ENCODE assay signal across 1 cellular context in the genomic region with DNA sequence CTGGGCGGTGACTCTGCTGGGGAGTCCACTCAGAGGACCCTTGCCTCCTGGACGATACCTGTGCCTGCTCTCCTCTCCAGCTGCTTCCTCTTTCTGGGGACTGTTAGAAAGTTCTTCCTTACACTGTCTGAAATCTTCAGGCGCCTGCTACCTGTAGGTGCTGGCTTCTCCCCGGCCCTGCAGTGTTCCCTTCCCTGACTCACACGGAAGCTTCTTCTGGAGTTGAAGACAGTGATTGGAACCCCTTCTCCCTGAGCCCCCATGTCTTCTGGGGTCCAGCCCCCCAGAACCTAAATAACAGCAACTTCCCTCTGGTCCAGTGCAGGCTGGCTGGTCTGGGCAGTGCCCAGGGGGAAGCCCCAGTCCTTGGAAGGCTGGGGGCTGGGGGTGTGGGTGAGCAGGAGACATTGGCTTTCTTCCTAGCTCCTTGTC.
TF ChIP-seq lines count a peak whose summit lies in the region.

No MANE protein-coding gene starts in this region.

TF ChIP-seq in HepG2, 621 proteins besides CTCF, POLR2A, EP300 and RAD21:
- TF ChIP-seq, protein P1, sequence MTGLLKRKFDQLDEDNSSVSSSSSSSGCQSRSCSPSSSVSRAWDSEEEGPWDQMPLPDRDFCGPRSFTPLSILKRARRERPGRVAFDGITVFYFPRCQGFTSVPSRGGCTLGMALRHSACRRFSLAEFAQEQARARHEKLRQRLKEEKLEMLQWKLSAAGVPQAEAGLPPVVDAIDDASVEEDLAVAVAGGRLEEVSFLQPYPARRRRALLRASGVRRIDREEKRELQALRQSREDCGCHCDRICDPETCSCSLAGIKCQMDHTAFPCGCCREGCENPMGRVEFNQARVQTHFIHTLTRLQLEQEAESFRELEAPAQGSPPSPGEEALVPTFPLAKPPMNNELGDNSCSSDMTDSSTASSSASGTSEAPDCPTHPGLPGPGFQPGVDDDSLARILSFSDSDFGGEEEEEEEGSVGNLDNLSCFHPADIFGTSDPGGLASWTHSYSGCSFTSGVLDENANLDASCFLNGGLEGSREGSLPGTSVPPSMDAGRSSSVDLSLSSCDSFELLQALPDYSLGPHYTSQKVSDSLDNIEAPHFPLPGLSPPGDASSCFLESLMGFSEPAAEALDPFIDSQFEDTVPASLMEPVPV (CRISPR knock-in tag; IDR thresholded peaks at IDR 0.05), result no peak
- TF ChIP-seq, protein P2, sequence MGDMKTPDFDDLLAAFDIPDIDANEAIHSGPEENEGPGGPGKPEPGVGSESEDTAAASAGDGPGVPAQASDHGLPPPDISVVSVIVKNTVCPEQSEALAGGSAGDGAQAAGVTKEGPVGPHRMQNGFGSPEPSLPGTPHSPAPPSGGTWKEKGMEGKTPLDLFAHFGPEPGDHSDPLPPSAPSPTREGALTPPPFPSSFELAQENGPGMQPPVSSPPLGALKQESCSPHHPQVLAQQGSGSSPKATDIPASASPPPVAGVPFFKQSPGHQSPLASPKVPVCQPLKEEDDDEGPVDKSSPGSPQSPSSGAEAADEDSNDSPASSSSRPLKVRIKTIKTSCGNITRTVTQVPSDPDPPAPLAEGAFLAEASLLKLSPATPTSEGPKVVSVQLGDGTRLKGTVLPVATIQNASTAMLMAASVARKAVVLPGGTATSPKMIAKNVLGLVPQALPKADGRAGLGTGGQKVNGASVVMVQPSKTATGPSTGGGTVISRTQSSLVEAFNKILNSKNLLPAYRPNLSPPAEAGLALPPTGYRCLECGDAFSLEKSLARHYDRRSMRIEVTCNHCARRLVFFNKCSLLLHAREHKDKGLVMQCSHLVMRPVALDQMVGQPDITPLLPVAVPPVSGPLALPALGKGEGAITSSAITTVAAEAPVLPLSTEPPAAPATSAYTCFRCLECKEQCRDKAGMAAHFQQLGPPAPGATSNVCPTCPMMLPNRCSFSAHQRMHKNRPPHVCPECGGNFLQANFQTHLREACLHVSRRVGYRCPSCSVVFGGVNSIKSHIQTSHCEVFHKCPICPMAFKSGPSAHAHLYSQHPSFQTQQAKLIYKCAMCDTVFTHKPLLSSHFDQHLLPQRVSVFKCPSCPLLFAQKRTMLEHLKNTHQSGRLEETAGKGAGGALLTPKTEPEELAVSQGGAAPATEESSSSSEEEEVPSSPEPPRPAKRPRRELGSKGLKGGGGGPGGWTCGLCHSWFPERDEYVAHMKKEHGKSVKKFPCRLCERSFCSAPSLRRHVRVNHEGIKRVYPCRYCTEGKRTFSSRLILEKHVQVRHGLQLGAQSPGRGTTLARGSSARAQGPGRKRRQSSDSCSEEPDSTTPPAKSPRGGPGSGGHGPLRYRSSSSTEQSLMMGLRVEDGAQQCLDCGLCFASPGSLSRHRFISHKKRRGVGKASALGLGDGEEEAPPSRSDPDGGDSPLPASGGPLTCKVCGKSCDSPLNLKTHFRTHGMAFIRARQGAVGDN (CRISPR knock-in tag; IDR thresholded peaks at IDR 0.05), result 0 out of 2 replicates have a peak, but pooled peaks have one; percentile 7
